ENCODE assay signal across 28 cellular contexts in the genomic region with DNA sequence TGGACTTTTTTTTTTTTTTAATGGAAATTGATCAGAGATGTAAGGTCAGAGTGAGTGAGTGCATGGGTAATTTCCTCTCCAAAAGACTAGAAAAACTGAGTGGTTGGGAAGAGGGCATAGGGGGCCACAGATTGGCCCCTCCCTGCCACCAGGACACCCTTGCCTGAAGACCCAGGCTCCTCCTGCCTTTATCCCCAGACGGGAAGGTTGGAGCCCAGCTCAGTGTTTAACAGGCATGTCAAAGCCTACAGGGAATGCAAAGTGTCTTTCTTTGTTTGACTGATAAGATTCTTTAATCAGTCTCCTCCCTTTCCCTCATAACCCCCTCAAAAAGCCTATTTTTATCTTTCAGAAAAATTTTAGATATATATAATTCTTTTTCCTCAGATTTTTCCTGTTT.
"Had no signal": no experiment of that assay in that cellular context is flagged by ENCODE, and none has a peak within 500 bp of the region (broad histone marks: within the 10 kb centered on the region; RNA-seq: fewer than 3 reads in every experiment).

No MANE protein-coding gene starts in this region.

- H3K4me1 ChIP-seq: colonic mucosa, right lobe of liver, testis had no signal

- H3K27ac Mint-ChIP-seq: activated naive CD4-positive, alpha-beta T cell treated with anti-CD3 and anti-CD28 coated beads for 36 hours; activated naive CD8-positive, alpha-beta T cell treated with anti-CD3 and anti-CD28 coated beads, Interleukin-2, amount 10 ng/mL, durations not matched to agents 7 days and 5 days; brain; natural killer cell; T-helper 2 cell treated with Interferon-gamma antibody and Interleukin-4, amounts not matched to agents 5 μg/mL and 100 μg/mL, for 36 hours had no signal

- H3K9me3 Mint-ChIP-seq: activated naive CD4-positive, alpha-beta T cell treated with anti-CD3 and anti-CD28 coated beads for 36 hours; activated naive CD8-positive, alpha-beta T cell treated with anti-CD3 and anti-CD28 coated beads, Interleukin-2, amount 10 ng/mL, durations not matched to agents 7 days and 5 days; brain; natural killer cell; T-helper 2 cell treated with Interferon-gamma antibody and Interleukin-4, amounts not matched to agents 5 μg/mL and 100 μg/mL, for 36 hours had no signal

- H3K4me3 ChIP-seq: ascending aorta, cardiac muscle cell, colonic mucosa, dorsolateral prefrontal cortex, gastrocnemius medialis, left lung, lower lobe of right lung, right lobe of liver, testis, transverse colon had no signal

- DNase-seq: activated CD4-positive, alpha-beta T cell treated with anti-CD3 and anti-CD28 coated beads for 4 hours; activated CD4-positive, alpha-beta T cell treated with anti-CD3 and anti-CD28 coated beads, Interleukin-2, amount 50 U/mL, for 48 hours; activated CD8-positive, alpha-beta memory T cell treated with anti-CD3 and anti-CD28 coated beads for 24 hours; activated effector memory CD4-positive, alpha-beta T cell treated with anti-CD3 and anti-CD28 coated beads, Interleukin-2, amount 50 U/mL, for 16 hours; activated naive CD4-positive, alpha-beta T cell treated with anti-CD3 and anti-CD28 coated beads for 36 hours; activated naive CD8-positive, alpha-beta T cell treated with anti-CD3 and anti-CD28 coated beads, Interleukin-2, amount 10 ng/mL, durations not matched to agents 7 days and 5 days; cerebellar nuclear complex; colonic mucosa; dorsolateral prefrontal cortex; effector memory CD4-positive, alpha-beta T cell; erythroblast; gastrocnemius medialis; head of caudate nucleus; left lung; lower lobe of right lung; mesenchymal stem cell; natural killer cell; posterior cingulate gyrus; right lobe of liver; stimulated activated CD4-positive, alpha-beta T cell treated with anti-CD3 and anti-CD28 coated beads, Interleukin-2, amount 100 ng/mL, for 48 hours; stimulated activated naive CD8-positive, alpha-beta T cell treated with anti-CD3 and anti-CD28 coated beads, Interleukin-15, Interleukin-2, amounts not matched to agents 100 U/mL and 50 U/mL, for 24 hours; T-helper 1 cell; testis; transverse colon had no signal

- H3K36me3 ChIP-seq: cardiac muscle cell, colonic mucosa, gastrocnemius medialis, right lobe of liver, transverse colon had no signal

- H3K27ac ChIP-seq: ascending aorta, colonic mucosa, dorsolateral prefrontal cortex, gastrocnemius medialis, lower lobe of right lung, right lobe of liver, testis, transverse colon had no signal

- H3K4me3 Mint-ChIP-seq: activated naive CD4-positive, alpha-beta T cell treated with anti-CD3 and anti-CD28 coated beads for 36 hours; activated naive CD8-positive, alpha-beta T cell treated with anti-CD3 and anti-CD28 coated beads, Interleukin-2, amount 10 ng/mL, durations not matched to agents 7 days and 5 days; natural killer cell; T-helper 2 cell treated with Interferon-gamma antibody and Interleukin-4, amounts not matched to agents 5 μg/mL and 100 μg/mL, for 36 hours had no signal

- H3K27me3 ChIP-seq: ascending aorta, cardiac muscle cell, colonic mucosa, left lung, testis, transverse colon had no signal

- H3K36me3 Mint-ChIP-seq: activated naive CD8-positive, alpha-beta T cell treated with anti-CD3 and anti-CD28 coated beads, Interleukin-2, amount 10 ng/mL, durations not matched to agents 7 days and 5 days; brain; natural killer cell had no signal
